In the genomic region with DNA sequence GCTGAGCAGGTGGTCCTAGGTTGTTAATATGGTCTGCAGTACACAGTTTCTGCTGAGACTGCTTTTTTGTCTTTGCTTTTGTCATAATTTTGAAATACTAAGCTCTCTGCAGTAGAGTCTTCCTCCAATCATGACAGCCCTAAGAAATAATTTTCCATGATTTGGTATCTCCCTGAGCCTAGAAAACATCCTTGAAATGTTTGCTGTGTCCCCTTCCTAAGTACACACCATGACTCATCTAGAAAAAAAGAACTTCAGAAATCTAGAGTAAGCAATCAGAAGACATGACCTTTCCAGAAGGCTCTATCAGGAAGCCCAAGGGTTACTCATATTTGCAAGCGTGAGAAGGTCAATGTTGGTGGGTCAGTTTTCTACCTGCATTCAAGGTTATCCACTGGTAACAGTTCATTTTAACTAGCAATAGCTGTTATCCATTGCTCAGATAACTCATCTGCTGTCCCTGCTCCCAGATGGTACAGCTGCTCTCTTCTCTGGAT, we compare ENCODE assay signal across 13 cellular contexts. TPM values are rescaled to one million over a fixed set of nuclear protein-coding genes. Genes with fewer than 3 reads are reported as not detected.
DNase-seq lines count a peak whose midpoint lies in the region; ATAC-seq, FAIRE-seq and TF ChIP-seq lines count a peak whose summit lies in the region.
"Had no signal": no experiment of that assay in that cellular context is flagged by ENCODE, and none has a peak within 500 bp of the region (broad histone marks: within the 10 kb centered on the region; RNA-seq: fewer than 3 reads in every experiment).

No MANE protein-coding gene starts in this region.

- H3K4me1 ChIP-seq in BLaER1 (peaks cover 33% of the 10 kb centered on the region), HEK293 (ENCODE audit: control insufficient read depth, insufficient read depth, low read length) (peaks cover 2% of the 10 kb centered on the region; the same call in 1 of the 2 replicates), HepG2 (ENCODE audit: insufficient read depth, low read length) (peaks cover 29% of the 10 kb centered on the region)

- H3K4me2 ChIP-seq in BLaER1 (no peak overlapping the region), HepG2 (ENCODE audit: low read depth, low read length) (no peak overlapping the region)

- no peak overlapping the region for H2AFZ ChIP-seq in HepG2 (ENCODE audit: low read length)

- H4K20me1 ChIP-seq in BLaER1 (peaks cover 7% of the 10 kb centered on the region; the same call in 1 of the 2 replicates), HepG2 (ENCODE audit: insufficient read depth, low read length) (peaks cover 4% of the 10 kb centered on the region; the same call in 1 of the 2 replicates)

- POLR2A ChIA-PET in HEK293 (lab: Yijun Ruan, JAX) (no interaction called here), HepG2 (lab: Yijun Ruan, JAX) (interaction anchor here (1.0 to 4.4 kb wide), 10 partner anchors 10 to 523 kb away, joined by 3 to 62 read pairs (median 4); a partner anchor contains a TSS)

- H3K9ac ChIP-seq in BLaER1 (no peak overlapping the region; the same call in 1 of the 2 replicates), HepG2 (ENCODE audit: insufficient read depth, low read depth, low read length) (no peak overlapping the region)

- no peak for TF ChIP-seq RAD21 in HepG2 (CRISPR knock-in tag; IDR thresholded peaks at IDR 0.05)

- TF ChIP-seq EP300 in HepG2 (IDR thresholded peaks at IDR 0.05; ENCODE audit: low read depth in 2 of 2, low read length in 2 of 2) (peak in 1 of 2 experiments; percentile 83; a peak in 2 of 4 replicates), HepG2 (CRISPR knock-in tag; IDR thresholded peaks at IDR 0.05; ENCODE audit: borderline replicate concordance) (peak; percentile 64; the same call in 1 of the 2 replicates)

- ATAC-seq in HepG2 (peak; percentile 70), HG03039 (IDR thresholded peaks at IDR 0.05; ENCODE audit: unreplicated experiment) (no peak)
- ATAC-seq: activated CD4-positive, CD25-positive, alpha-beta regulatory T cell treated with anti-CD3 and anti-CD28 coated beads, Interleukin-2, amount 50 U/mL, for 24 hours; natural killer cell; stimulated activated naive CD8-positive, alpha-beta T cell treated with anti-CD3 and anti-CD28 coated beads, Interleukin-15, amount 100 ng/mL, for 72 hours had no signal

- H3K79me2 ChIP-seq in HepG2 (ENCODE audit: insufficient read depth, low read length), result peaks cover 34% of the 10 kb centered on the region

- intact Hi-C loops in HepG2 (cut with micrococcal nuclease; ENCODE audit: unreplicated experiment), result loop anchor here (5.0 kb wide), 1 partner anchor 245 kb away; a partner anchor contains a TSS

- no peaks in the 10 kb centered on the region for H3K27me3 ChIP-seq in BLaER1
- no peaks in the 10 kb centered on the region for H3K27me3 ChIP-seq in HepG2 (ENCODE audit: control insufficient read depth in 1 of 2, insufficient read depth in 2 of 2, low read length in 2 of 2)

- FAIRE-seq in HepG2 (lab: Jason Lieb, UNC) (peak; percentile 47), GM12892 (lab: Jason Lieb, UNC) (no peak)

- TF ChIP-seq CTCF in HEK293 (tag by site-specific recombination; IDR thresholded peaks at IDR 0.05), result no peak
- no peak for TF ChIP-seq CTCF in astrocyte of the cerebellum (IDR thresholded peaks at IDR 0.05; ENCODE audit: low read depth, low read length, missing control alignments)
- no peak for TF ChIP-seq CTCF in HepG2 (CRISPR knock-in tag; IDR thresholded peaks at IDR 0.05)

- no TSS peak for BruUV-seq in HepG2 (replicated peaks; lab: Mats Ljungman, UMichigan)

- H3K27ac ChIP-seq in BLaER1 (peak overlapping the region; percentile 37), HEK293 (ENCODE audit: extremely low read depth, low read depth, low read length) (no peak overlapping the region), HepG2 (ENCODE audit: extremely low read length, insufficient read depth, low read length) (peak overlapping the region; percentile 43)

- no peak overlapping the region for H3K4me3 ChIP-seq in BLaER1
- no peak overlapping the region for H3K4me3 ChIP-seq in HEK293 (ENCODE audit: low read depth, low read length)
- H3K4me3 ChIP-seq in astrocyte of the cerebellum (ENCODE audit: low read depth, low read length), result no peak overlapping the region
- H3K4me3 ChIP-seq in HepG2 (replicated peaks in 1 of 3; ENCODE audit: insufficient read depth in 1 of 3, low read depth in 2 of 3, low read length in 3 of 3), result no peak overlapping the region

- H3K9me3 ChIP-seq in BLaER1 (no peaks in the 10 kb centered on the region), HEK293 (ENCODE audit: control insufficient read depth, insufficient read depth, low read depth, low read length) (no peaks in the 10 kb centered on the region), HepG2 (ENCODE audit: low read length) (no peaks in the 10 kb centered on the region)

- TF ChIP-seq POLR2A in HepG2 (IDR thresholded peaks at IDR 0.05; ENCODE audit: insufficient read depth in 1 of 2, low read depth in 2 of 2, low read length in 2 of 2) (no peak), GM12892 (IDR thresholded peaks at IDR 0.05; ENCODE audit: low read depth, low read length) (no peak)

- 68% methylated on average over 1 of the region's 1 CpG for WGBS in HepG2 (ENCODE audit: low lambda C conversion rate)

- peak; percentile 37 for DNase-seq in astrocyte of the cerebellum (ENCODE audit: low read depth)
- peak; percentile 92 for DNase-seq in HepG2 (ENCODE audit: low spot score)
- no peak for DNase-seq in GM12892 (ENCODE audit: insufficient read length)
- no peak for DNase-seq in islet precursor cell
- DNase-seq in AML-193 (lab: John Stamatoyannopoulos, UW), result no peak
- DNase-seq: DMS 273 treated with DMSO at 0.1 percent for 48 hours; natural killer cell; NCI-H345; stimulated activated naive CD8-positive, alpha-beta T cell treated with anti-CD3 and anti-CD28 coated beads, Interleukin-15, amount 100 ng/mL, for 72 hours had no signal

- in situ Hi-C loops in astrocyte of the cerebellum (cut with HindIII; ENCODE audit: low sequenced_read_pairs), result no loop called here
- in situ Hi-C loops in HepG2 (cut with HindIII; ENCODE audit: extremely low pct_ligation_motif_present, low pct_unique_long_range_greater_than_20kb), result no loop called here

- H3K36me3 ChIP-seq in BLaER1 (peaks cover 62% of the 10 kb centered on the region), HEK293 (ENCODE audit: control insufficient read depth in 2 of 2, insufficient read depth in 1 of 2, low read length in 2 of 2) (peaks cover 65 to 66% of the 10 kb centered on the region in 2 experiments), HepG2 (replicated peaks in 1 of 2; ENCODE audit: control insufficient read depth in 1 of 2, insufficient read depth in 2 of 2, low read length in 2 of 2) (peaks cover 38 to 62% of the 10 kb centered on the region in 2 experiments)

- CTCF ChIA-PET in HEK293 (lab: Yijun Ruan, JAX), result interaction anchor here (0.8 to 4.6 kb wide), 11 partner anchors 12 to 281 kb away, joined by 3 to 91 read pairs (median 32); a partner anchor contains a TSS
- CTCF ChIA-PET in HepG2 (lab: Yijun Ruan, JAX; ENCODE audit: low intra/inter-chr PET ratio, low total read pairs), result interaction anchor here (1.3 to 5.1 kb wide), 3 partner anchors 16 to 281 kb away, joined by 4 to 93 read pairs (median 58); no protein-coding TSS in a partner anchor

RNA-seq across cellular contexts. Expression of a gene that starts 16.4 kb away (rescaled TPM):
- 385 and 558 TPM in 2 replicates for total RNA-seq in HepG2 (2016; rRNA removed; fragmentation: Illumina TruSeq; extraction: Trizol)
- total RNA-seq in HepG2 (2016; cell fraction: cytosol; rRNA removed; fragmentation: Illumina TruSeq; extraction: Trizol; ENCODE audit: low read depth), result 148 and 149 TPM in 2 replicates
- total RNA-seq in HepG2 (2016; cell fraction: insoluble cytoplasmic fraction; rRNA removed; fragmentation: Illumina TruSeq; extraction: Trizol), result 449 and 577 TPM in 2 replicates
- total RNA-seq in HepG2 (2016; cell fraction: membrane; rRNA removed; fragmentation: Illumina TruSeq; extraction: Trizol), result 133 and 150 TPM in 2 replicates
- 382 and 439 TPM in 2 replicates for total RNA-seq in HepG2 (2016; cell fraction: nucleus; rRNA removed; fragmentation: Illumina TruSeq; extraction: Trizol)
- 508 and 626 TPM in 2 replicates for polyA plus RNA-seq in HepG2 (2011; rRNA removed)
- polyA plus RNA-seq in HepG2 (2011; cell fraction: cytosol; rRNA removed), result 1,110 and 1,232 TPM in 2 replicates
- polyA plus RNA-seq in HepG2 (2011; cell fraction: nucleus; rRNA removed), result 187 and 222 TPM in 2 replicates
- 327 and 493 TPM in 2 replicates for polyA plus RNA-seq in HepG2 (2012)
- 141 and 152 TPM in 2 replicates for polyA plus RNA-seq in HepG2 (2016; cell fraction: cytosol; fragmentation: Illumina TruSeq; extraction: Trizol; ENCODE audit: low read depth)
- polyA plus RNA-seq in HepG2 (2016; cell fraction: insoluble cytoplasmic fraction; fragmentation: Illumina TruSeq; extraction: Trizol; ENCODE audit: low read depth), result 395 and 434 TPM in 2 replicates
- polyA plus RNA-seq in HepG2 (2016; cell fraction: membrane; fragmentation: Illumina TruSeq; extraction: Trizol; ENCODE audit: low read depth), result 122 and 125 TPM in 2 replicates
- polyA plus RNA-seq in HepG2 (2016; cell fraction: nucleus; fragmentation: Illumina TruSeq; extraction: Trizol; ENCODE audit: insufficient read depth, low read depth), result 602 and 624 TPM in 2 replicates
- polyA minus RNA-seq in HepG2 (2011; rRNA and poly(A)+ RNA removed; ENCODE audit: low replicate concordance), result 261 and 460 TPM in 2 replicates
- polyA minus RNA-seq in HepG2 (2011; cell fraction: cytosol; rRNA and poly(A)+ RNA removed), result 132 TPM in 2 replicates
- polyA minus RNA-seq in HepG2 (2011; cell fraction: nucleus; rRNA and poly(A)+ RNA removed), result 79.2 and 94.7 TPM in 2 replicates
- polyA plus RNA-seq in GM12892 (2012; ENCODE audit: missing spikeins), result 293 TPM

RNA-seq across cellular contexts. Expression of a gene that starts 25.5 kb away (rescaled TPM):
- total RNA-seq in HepG2 (2016; rRNA removed; fragmentation: Illumina TruSeq; extraction: Trizol), result 16.1 and 22.8 TPM in 2 replicates
- total RNA-seq in HepG2 (2016; cell fraction: cytosol; rRNA removed; fragmentation: Illumina TruSeq; extraction: Trizol; ENCODE audit: low read depth), result 1.9 and 2.6 TPM in 2 replicates
- total RNA-seq in HepG2 (2016; cell fraction: insoluble cytoplasmic fraction; rRNA removed; fragmentation: Illumina TruSeq; extraction: Trizol), result 13.5 and 23.6 TPM in 2 replicates
- 5.5 and 6.1 TPM in 2 replicates for total RNA-seq in HepG2 (2016; cell fraction: membrane; rRNA removed; fragmentation: Illumina TruSeq; extraction: Trizol)
- 15.3 and 18.4 TPM in 2 replicates for total RNA-seq in HepG2 (2016; cell fraction: nucleus; rRNA removed; fragmentation: Illumina TruSeq; extraction: Trizol)
- polyA plus RNA-seq in HepG2 (2011; rRNA removed), result 47.5 and 48.1 TPM in 2 replicates
- 40.5 and 42.2 TPM in 2 replicates for polyA plus RNA-seq in HepG2 (2011; cell fraction: cytosol; rRNA removed)
- polyA plus RNA-seq in HepG2 (2011; cell fraction: nucleus; rRNA removed), result 28.4 and 31.8 TPM in 2 replicates
- polyA plus RNA-seq in HepG2 (2012), result 28.4 and 31.9 TPM in 2 replicates
- 4.3 and 5.4 TPM in 2 replicates for polyA plus RNA-seq in HepG2 (2016; cell fraction: cytosol; fragmentation: Illumina TruSeq; extraction: Trizol; ENCODE audit: low read depth)
- polyA plus RNA-seq in HepG2 (2016; cell fraction: insoluble cytoplasmic fraction; fragmentation: Illumina TruSeq; extraction: Trizol; ENCODE audit: low read depth), result 31.7 and 36.0 TPM in 2 replicates
- polyA plus RNA-seq in HepG2 (2016; cell fraction: membrane; fragmentation: Illumina TruSeq; extraction: Trizol; ENCODE audit: low read depth), result 10.4 and 12.8 TPM in 2 replicates
- polyA plus RNA-seq in HepG2 (2016; cell fraction: nucleus; fragmentation: Illumina TruSeq; extraction: Trizol; ENCODE audit: insufficient read depth, low read depth), result 27.4 and 28.0 TPM in 2 replicates
- polyA minus RNA-seq in HepG2 (2011; rRNA and poly(A)+ RNA removed; ENCODE audit: low replicate concordance), result 45.6 and 63.5 TPM in 2 replicates
- 14.6 and 19.0 TPM in 2 replicates for polyA minus RNA-seq in HepG2 (2011; cell fraction: cytosol; rRNA and poly(A)+ RNA removed)
- polyA minus RNA-seq in HepG2 (2011; cell fraction: nucleus; rRNA and poly(A)+ RNA removed), result 26.9 and 36.6 TPM in 2 replicates
- polyA plus RNA-seq in GM12892 (2012; ENCODE audit: missing spikeins), result 8.5 TPM

Comparison
In these comparisons a context has a peak if more than half of its experiments do, and no peak if none do; other contexts are left out.
1. DNase-seq: peak in astrocyte of the cerebellum (single experiment) and HepG2 (single experiment); none in GM12892 (single experiment), islet precursor cell (single experiment) and AML-193 (0 of 2).